Comparison of ENCODE assay signal across 21 cellular contexts in the genomic region with DNA sequence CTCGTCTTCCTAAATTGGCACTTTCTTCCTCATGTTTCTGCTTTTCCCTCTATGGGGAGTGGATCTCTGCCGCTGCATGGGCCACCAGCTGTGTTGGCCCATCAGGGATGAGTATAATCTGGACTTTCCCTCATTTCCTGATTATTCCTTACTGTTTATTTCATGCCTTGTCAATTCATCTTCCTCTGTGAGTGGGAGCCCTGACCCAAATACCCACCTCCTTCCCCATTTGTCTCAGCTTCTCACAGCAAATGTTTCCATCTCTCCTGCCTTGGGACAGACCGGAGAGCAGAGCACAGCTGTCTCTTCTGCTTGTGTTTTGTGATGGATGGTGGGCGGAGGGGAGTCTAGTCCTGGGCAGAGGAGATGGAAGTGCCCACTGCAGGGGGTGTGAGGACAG.
"Had no signal": no experiment of that assay in that cellular context is flagged by ENCODE, and none has a peak within 500 bp of the region (broad histone marks: within the 10 kb centered on the region; RNA-seq: fewer than 3 reads in every experiment).

No MANE protein-coding gene starts in this region.

- H3K4me3 ChIP-seq: MG63 had no signal

- FAIRE-seq: HepG2, RCC 7860 had no signal

- H3K9me3 ChIP-seq: MG63 had no signal

- DNase-seq: IMR-90, Karpas-422, KG1, MG63, NCI-H1092, NCI-H1105 treated with DMSO at 0.1 percent for 48 hours, NCI-H1417 treated with DMSO at 0.1 percent for 48 hours, NCI-H187, NCI-H2029, NCI-H2081 treated with DMSO at 0.1 percent for 48 hours, NCI-H2171, NCI-H226, NCI-H446, NCI-H510A, NCI-H524 treated with DMSO at 0.1 percent for 48 hours, NCI-H69, NCI-H774, RPMI8226, SHP77 had no signal

- H3K36me3 ChIP-seq: MG63 had no signal

- H3K27me3 ChIP-seq: MG63 had no signal
